ENCODE assay signal across 9 cellular contexts in genomic region chr9:95346021-95346420, GRCh38.
"Had no signal": no experiment of that assay in that cellular context is flagged by ENCODE, and none has a peak within 500 bp of the region (broad histone marks: within the 10 kb centered on the region; RNA-seq: fewer than 3 reads in every experiment).

No MANE protein-coding gene starts in this region.

- H3K27ac ChIP-seq: GM23248 had no signal

- DNase-seq: GM23248, GOT3, H7, H9, HCEC 1CT, HFFc6 had no signal

- H3K36me3 ChIP-seq: HAP-1 had no signal

- H3K4me1 Mint-ChIP-seq: GM23338 had no signal

- ATAC-seq: GM23338, HCT116 had no signal

- H3K4me1 ChIP-seq: HAP-1 had no signal

- H3K27ac Mint-ChIP-seq: GM23338, H9, HFFc6 had no signal

- H3K9me3 Mint-ChIP-seq: GM23338, H9 had no signal

- H3K4me3 Mint-ChIP-seq: GM23338, H9, HFFc6 had no signal

- H3K4me3 ChIP-seq: GM23248, GM23338, HAP-1 had no signal
